Comparison of ENCODE assay signal across 30 cellular contexts in genomic region chr5:170046221-170046620, GRCh38. TPM values are rescaled to one million over a fixed set of nuclear protein-coding genes. Genes with fewer than 3 reads are reported as not detected.
DNase-seq lines count a peak whose midpoint lies in the region; ATAC-seq and TF ChIP-seq lines count a peak whose summit lies in the region.
"Had no signal": no experiment of that assay in that cellular context is flagged by ENCODE, and none has a peak within 500 bp of the region (broad histone marks: within the 10 kb centered on the region; RNA-seq: fewer than 3 reads in every experiment).

No MANE protein-coding gene starts in this region.

- CTCF ChIA-PET in OCI-LY7 (lab: Charles Lee; ENCODE audit: unreplicated experiment), result no interaction called here

- H3K36me3 ChIP-seq in BLaER1 (peaks cover 100% of the 10 kb centered on the region), OCI-LY7 (ENCODE audit: insufficient read depth, low read length) (peaks cover 94% of the 10 kb centered on the region), H7 (replicated peaks; ENCODE audit: control insufficient read depth, insufficient read depth, low read length) (no peaks in the 10 kb centered on the region)
- H3K36me3 ChIP-seq: BE2C, HAP-1, SJCRH30 had no signal

- H3K27ac ChIP-seq in BLaER1, result no peak overlapping the region
- no peak overlapping the region for H3K27ac ChIP-seq in OCI-LY7 (ENCODE audit: low read depth, low read length, poor library complexity, severe bottlenecking)
- H3K27ac ChIP-seq: GM23248, PC-9, SJCRH30 had no signal

- H2AFZ ChIP-seq in OCI-LY7 (ENCODE audit: low read length), result no peak overlapping the region
- H2AFZ ChIP-seq: GM23248, PC-9 had no signal

- H3K4me1 ChIP-seq in BLaER1, result peaks cover 25% of the 10 kb centered on the region
- H3K4me1 ChIP-seq in OCI-LY7 (ENCODE audit: insufficient read depth, low read length, poor library complexity, severe bottlenecking), result no peaks in the 10 kb centered on the region
- H3K4me1 ChIP-seq: BE2C, HAP-1, SJCRH30 had no signal

- TF ChIP-seq CTCF in nephron (IDR thresholded peaks at IDR 0.05; ENCODE audit: unreplicated experiment in 3 of 3) (no peak), OCI-LY7 (conservative IDR thresholded peaks at IDR 0.05; ENCODE audit: low read length) (no peak)

- H3K9me2 ChIP-seq in OCI-LY7 (ENCODE audit: insufficient read depth, low read length), result no peaks in the 10 kb centered on the region

- H3K4me3 ChIP-seq in BLaER1, result no peak overlapping the region
- H3K4me3 ChIP-seq in OCI-LY7 (ENCODE audit: low read depth, low read length, poor library complexity, severe bottlenecking), result no peak overlapping the region
- H3K4me3 ChIP-seq in H7 (ENCODE audit: insufficient read depth, low read depth, low read length), result no peak overlapping the region
- H3K4me3 ChIP-seq: GM23248, HAP-1, PC-9, SJCRH30 had no signal

- peaks cover 59% of the 10 kb centered on the region for H3K36me3 Mint-ChIP-seq in central memory CD8-positive, alpha-beta T cell (ENCODE audit: insufficient read depth)
- no peaks in the 10 kb centered on the region for H3K36me3 Mint-ChIP-seq in nephron (ENCODE audit: low read depth)

- H3K9me3 Mint-ChIP-seq in central memory CD8-positive, alpha-beta T cell, result no peaks in the 10 kb centered on the region
- peaks cover 2% of the 10 kb centered on the region for H3K9me3 Mint-ChIP-seq in nephron
- H3K9me3 Mint-ChIP-seq: HFFc6 had no signal

- POLR2A ChIA-PET in OCI-LY7 (lab: Charles Lee), result no interaction called here

- no peak overlapping the region for H3K4me3 Mint-ChIP-seq in central memory CD8-positive, alpha-beta T cell
- H3K4me3 Mint-ChIP-seq in nephron, result no peak overlapping the region
- H3K4me3 Mint-ChIP-seq: HFFc6 had no signal

- no peaks in the 10 kb centered on the region for H3K27me3 Mint-ChIP-seq in central memory CD8-positive, alpha-beta T cell
- H3K27me3 Mint-ChIP-seq in nephron (ENCODE audit: low read depth), result peaks cover 5% of the 10 kb centered on the region

- H3K9me3 ChIP-seq in BLaER1, result no peaks in the 10 kb centered on the region
- H3K9me3 ChIP-seq in OCI-LY7 (ENCODE audit: low read length), result no peaks in the 10 kb centered on the region
- H3K9me3 ChIP-seq: BE2C, HAP-1, SJCRH30 had no signal

- no peak overlapping the region for H3K9ac ChIP-seq in BLaER1
- H3K9ac ChIP-seq: GM23248 had no signal

- ATAC-seq in central memory CD8-positive, alpha-beta T cell (replicated peaks; ENCODE audit: extremely low read depth, poor library complexity, severe bottlenecking), result no peak
- ATAC-seq in GM21367 (IDR thresholded peaks at IDR 0.05; ENCODE audit: unreplicated experiment), result no peak
- ATAC-seq: Right ventricle myocardium inferior had no signal

- BruUV-seq in OCI-LY7 (replicated peaks; lab: Mats Ljungman, UMichigan), result no TSS peak

- no peaks in the 10 kb centered on the region for H3K27me3 ChIP-seq in BLaER1
- H3K27me3 ChIP-seq in H7 (ENCODE audit: control insufficient read depth, insufficient read depth, low read length), result no peaks in the 10 kb centered on the region; the same call in 1 of the 2 replicates
- H3K27me3 ChIP-seq: BE2C had no signal

- peak overlapping the region; percentile 66 for H3K27ac Mint-ChIP-seq in central memory CD8-positive, alpha-beta T cell (ENCODE audit: low read depth)
- H3K27ac Mint-ChIP-seq in nephron, result peak overlapping the region; percentile 2 to 72 (median 11)
- H3K27ac Mint-ChIP-seq: HFFc6 had no signal

- H4K20me1 ChIP-seq in BLaER1 (no peaks in the 10 kb centered on the region), OCI-LY7 (ENCODE audit: insufficient read depth, low read length) (no peaks in the 10 kb centered on the region)

- H3K4me2 ChIP-seq in BLaER1 (peak overlapping the region; percentile 49), OCI-LY7 (ENCODE audit: low read length) (no peak overlapping the region)
- H3K4me2 ChIP-seq: PC-9 had no signal

- H3K4me1 Mint-ChIP-seq in central memory CD8-positive, alpha-beta T cell, result peaks cover 17% of the 10 kb centered on the region
- peaks cover 28% of the 10 kb centered on the region for H3K4me1 Mint-ChIP-seq in nephron

- H3K79me2 ChIP-seq in OCI-LY7 (ENCODE audit: insufficient read depth, low read depth, low read length), result no peaks in the 10 kb centered on the region

- DNase-seq in Ammon's horn (ENCODE audit: low spot score), result peak; percentile 56
- DNase-seq in central memory CD8-positive, alpha-beta T cell (ENCODE audit: low spot score in 2 of 2), result no peak
- no peak for DNase-seq in OCI-LY7 (ENCODE audit: low spot score)
- no peak for DNase-seq in H7
- DNase-seq: BE2C, Calu3, DMS53, GM23248, HFFc6, KBM-7, NCI-H1105 treated with DMSO at 0.1 percent for 48 hours, NCI-H146, NCI-H1930, NCI-H2107, NCI-H226, NCI-H510A treated with DMSO at 0.1 percent for 48 hours, PC-9, SJCRH30, T-helper 1 cell had no signal

- intact Hi-C loops in OCI-LY7 (cut with micrococcal nuclease; ENCODE audit: unreplicated experiment), result no loop called here

RNA-seq across cellular contexts. Expression of gene FOXI1, which starts 59.5 kb away (rescaled TPM):
- not detected in 2 replicates for total RNA-seq in OCI-LY7 (2014; rRNA removed; shearing (Covaris generic))
- total RNA-seq in OCI-LY7 (2022), result not detected in 2 replicates
- 0.07 TPM in 1 of 2 replicates, not detected in the other for total RNA-seq in H7 (2014; rRNA removed; shearing (Covaris generic))
- total RNA-seq: A673, Calu3, Daoy, G401, GM23248, HFFc6, LHCN-M2, MCF 10A, PC-9, Right ventricle myocardium inferior, RPMI7951, SJCRH30 had no signal
